ENCODE assay signal across 8 cellular contexts in the genomic region with DNA sequence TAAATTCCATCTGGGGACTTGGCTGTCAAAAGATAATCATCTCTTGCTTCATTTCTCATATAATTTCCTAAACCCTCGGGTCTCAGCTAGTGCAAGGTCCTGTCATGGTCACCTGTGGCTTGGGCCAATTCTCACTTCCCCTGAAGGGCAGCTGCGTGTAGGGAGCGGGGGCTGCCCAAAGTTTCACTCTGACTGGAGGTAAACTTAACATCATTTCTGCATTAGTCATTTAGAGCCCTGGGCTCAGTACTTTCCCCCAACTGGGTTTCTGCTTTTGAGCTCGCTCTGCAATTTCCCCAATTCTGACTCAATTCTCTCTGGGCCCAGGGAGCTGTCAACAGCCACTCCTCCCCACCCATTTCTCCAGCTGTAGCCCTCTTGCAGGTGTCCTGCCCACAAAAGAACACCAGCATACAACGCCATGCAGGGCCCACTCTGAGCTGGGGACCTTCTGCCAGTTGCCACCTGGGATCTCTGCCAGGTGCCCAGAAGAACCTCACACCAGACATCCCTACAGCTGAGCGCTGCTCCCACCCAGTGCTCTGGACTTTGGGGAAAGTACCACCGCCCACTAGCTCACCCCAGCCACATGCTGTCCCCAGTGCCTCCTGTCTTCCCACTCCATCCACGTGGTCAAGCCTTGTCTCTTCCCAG. TPM values are rescaled to one million over a fixed set of nuclear protein-coding genes. Genes with fewer than 3 reads are reported as not detected.
DNase-seq lines count a peak whose midpoint lies in the region; ATAC-seq and TF ChIP-seq lines count a peak whose summit lies in the region.

No MANE protein-coding gene starts in this region.

- in situ Hi-C loops in ACHN (cut with HindIII; ENCODE audit: low pct_ligation_motif_present, low pct_unique_long_range_greater_than_20kb, low sequenced_read_pairs), result no loop called here

- H3K27ac ChIP-seq in lung (ENCODE audit: low read depth in 1 of 2, low read length in 1 of 2), result no peak overlapping the region

- WGBS in lung, 2 donors, result 46 to 61% methylated on average over 8 of the region's 8 CpGs

- H3K9me3 ChIP-seq in lung (ENCODE audit: control insufficient read depth in 2 of 2, insufficient read depth in 1 of 2, low read length in 1 of 2), result no peaks in the 10 kb centered on the region

- H3K27ac Mint-ChIP-seq in activated naive CD8-positive, alpha-beta T cell treated with anti-CD3 and anti-CD28 coated beads, Interleukin-2, amount 50 U/mL, for 24 hours, result peak overlapping the region; percentile 98
- peak overlapping the region; percentile 95 for H3K27ac Mint-ChIP-seq in stimulated activated memory B cell treated with anti-CD40 and anti-IgM and Interleukin-4, amounts not matched to agents 10 μg/mL and 1 μg/mL and 100 μg/mL, for 72 hours

- peak; percentile 51 for DNase-seq in ACHN
- peak; percentile 93 for DNase-seq in SKM-1 (lab: John Stamatoyannopoulos, UW; ENCODE audit: unreplicated experiment)
- peak; percentile 75 for DNase-seq in activated naive CD8-positive, alpha-beta T cell treated with anti-CD3 and anti-CD28 coated beads, Interleukin-2, amount 50 U/mL, for 24 hours
- DNase-seq in lung (ENCODE audit: low spot score), result peak; percentile 63
- DNase-seq in NCI-H2029 (lab: John Stamatoyannopoulos, UW), result no peak

- H3K4me3 Mint-ChIP-seq in activated naive CD8-positive, alpha-beta T cell treated with anti-CD3 and anti-CD28 coated beads, Interleukin-2, amount 50 U/mL, for 24 hours, result peak overlapping the region; percentile 69
- H3K4me3 Mint-ChIP-seq in stimulated activated memory B cell treated with anti-CD40 and anti-IgM and Interleukin-4, amounts not matched to agents 10 μg/mL and 1 μg/mL and 100 μg/mL, for 72 hours, result peak overlapping the region; percentile 94

- no peaks in the 10 kb centered on the region for H3K27me3 ChIP-seq in lung (ENCODE audit: control insufficient read depth, insufficient read depth)

- TF ChIP-seq POLR2A in GM19099 (IDR thresholded peaks at IDR 0.05; ENCODE audit: extremely low read depth, insufficient read length, low read depth), result peak; percentile 59

- peaks cover 97% of the 10 kb centered on the region for H3K4me1 Mint-ChIP-seq in activated naive CD8-positive, alpha-beta T cell treated with anti-CD3 and anti-CD28 coated beads, Interleukin-2, amount 50 U/mL, for 24 hours
- peaks cover 95% of the 10 kb centered on the region for H3K4me1 Mint-ChIP-seq in stimulated activated memory B cell treated with anti-CD40 and anti-IgM and Interleukin-4, amounts not matched to agents 10 μg/mL and 1 μg/mL and 100 μg/mL, for 72 hours

- no peaks in the 10 kb centered on the region for H3K27me3 Mint-ChIP-seq in activated naive CD8-positive, alpha-beta T cell treated with anti-CD3 and anti-CD28 coated beads, Interleukin-2, amount 50 U/mL, for 24 hours
- H3K27me3 Mint-ChIP-seq in stimulated activated memory B cell treated with anti-CD40 and anti-IgM and Interleukin-4, amounts not matched to agents 10 μg/mL and 1 μg/mL and 100 μg/mL, for 72 hours, result no peaks in the 10 kb centered on the region

- H3K4me1 ChIP-seq in lung (ENCODE audit: control insufficient read depth in 2 of 2, insufficient read depth in 2 of 2, low read length in 2 of 2), result peaks cover 0 to 23% of the 10 kb centered on the region in 2 donors

- TF ChIP-seq CTCF in lung (IDR thresholded peaks at IDR 0.05; ENCODE audit: control extremely low read depth, extremely low read depth), result no peak

- no peaks in the 10 kb centered on the region for H3K9me3 Mint-ChIP-seq in activated naive CD8-positive, alpha-beta T cell treated with anti-CD3 and anti-CD28 coated beads, Interleukin-2, amount 50 U/mL, for 24 hours
- no peaks in the 10 kb centered on the region for H3K9me3 Mint-ChIP-seq in stimulated activated memory B cell treated with anti-CD40 and anti-IgM and Interleukin-4, amounts not matched to agents 10 μg/mL and 1 μg/mL and 100 μg/mL, for 72 hours

- H3K36me3 ChIP-seq in lung (ENCODE audit: control insufficient read depth in 2 of 2, insufficient read depth in 2 of 2, low read length in 2 of 2), result no peaks in the 10 kb centered on the region

- H3K4me3 ChIP-seq in lung, result no peak overlapping the region

- ATAC-seq in HG03175 (IDR thresholded peaks at IDR 0.05; ENCODE audit: unreplicated experiment) (peak; percentile 79), lung (ENCODE audit: insufficient read depth, low FRiP score) (peak; percentile 64)
- peak; percentile 78 for ATAC-seq in activated naive CD8-positive, alpha-beta T cell treated with anti-CD3 and anti-CD28 coated beads, Interleukin-2, amount 50 U/mL, for 24 hours
- ATAC-seq in stimulated activated memory B cell treated with anti-CD40 and anti-IgM and Interleukin-4, amounts not matched to agents 10 μg/mL and 1 μg/mL and 100 μg/mL, for 72 hours, result peak; percentile 87

- H3K36me3 Mint-ChIP-seq in activated naive CD8-positive, alpha-beta T cell treated with anti-CD3 and anti-CD28 coated beads, Interleukin-2, amount 50 U/mL, for 24 hours (ENCODE audit: low read depth), result peaks cover 23% of the 10 kb centered on the region
- peaks cover 57% of the 10 kb centered on the region for H3K36me3 Mint-ChIP-seq in stimulated activated memory B cell treated with anti-CD40 and anti-IgM and Interleukin-4, amounts not matched to agents 10 μg/mL and 1 μg/mL and 100 μg/mL, for 72 hours

RNA-seq across cellular contexts. Expression of a gene that starts 37.9 kb away (rescaled TPM):
- 10 to 100 TPM; 35.9 to 64.0 TPM for total RNA-seq in lung
- 10 to 100 TPM; 25.8 to 40.1 TPM for polyA plus RNA-seq in lung
